ENCODE assay signal across 31 cellular contexts in the genomic region with DNA sequence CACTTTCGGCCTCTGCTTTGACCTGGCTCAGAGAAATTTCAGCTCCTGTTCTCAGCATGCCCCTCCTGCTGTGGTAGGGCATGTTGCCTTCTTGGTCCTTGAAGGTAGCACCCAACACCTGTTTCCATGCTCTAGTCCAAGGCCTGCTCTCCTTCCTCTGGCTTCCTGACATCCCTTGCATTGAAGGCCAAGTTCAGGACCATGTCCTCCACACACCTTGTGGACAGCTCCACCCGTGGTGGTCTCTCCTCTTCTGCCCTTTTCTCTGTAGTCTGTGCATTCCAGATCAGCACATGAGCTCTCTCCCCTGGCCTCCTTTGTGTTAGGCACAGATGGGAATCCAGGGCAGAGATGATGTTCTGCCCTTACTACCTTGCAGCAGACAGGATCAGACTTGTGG.
DNase-seq lines count a peak whose midpoint lies in the region; ATAC-seq and TF ChIP-seq lines count a peak whose summit lies in the region.
"Had no signal": no experiment of that assay in that cellular context is flagged by ENCODE, and none has a peak within 500 bp of the region (broad histone marks: within the 10 kb centered on the region; RNA-seq: fewer than 3 reads in every experiment).

No MANE protein-coding gene starts in this region.

- H3K79me2 ChIP-seq in MM.1S (ENCODE audit: low read length), result no peaks in the 10 kb centered on the region

- 64% methylated on average over 2 of the region's 2 CpGs for WGBS in prostate gland

- intact Hi-C loops in prostate gland (cut with DNase I), result loop anchor here (5.0 to 10.0 kb wide), 2 partner anchors 36 to 221 kb away; no protein-coding TSS in a partner anchor

- H3K27ac Mint-ChIP-seq in glutamatergic neuron (ENCODE audit: unreplicated experiment), result no peak overlapping the region
- no peak overlapping the region for H3K27ac Mint-ChIP-seq in stimulated activated effector memory CD8-positive, alpha-beta T cell treated with anti-CD3 and anti-CD28 coated beads, Interleukin-12 subunit alpha, Interleukin-12 subunit beta, amount 100 ng/mL, for 72 hours
- H3K27ac Mint-ChIP-seq: activated B cell treated with CpG ODN at 0.5 μM for 24 hours; activated CD4-positive, alpha-beta memory T cell treated with anti-CD3 and anti-CD28 coated beads for 36 hours; activated naive CD8-positive, alpha-beta T cell treated with anti-CD3 and anti-CD28 coated beads for 36 hours; B cell; immature natural killer cell had no signal

- H3K36me3 Mint-ChIP-seq in glutamatergic neuron (ENCODE audit: unreplicated experiment), result peaks cover 7% of the 10 kb centered on the region
- H3K36me3 Mint-ChIP-seq in stimulated activated effector memory CD8-positive, alpha-beta T cell treated with anti-CD3 and anti-CD28 coated beads, Interleukin-12 subunit alpha, Interleukin-12 subunit beta, amount 100 ng/mL, for 72 hours, result no peaks in the 10 kb centered on the region
- H3K36me3 Mint-ChIP-seq: activated CD4-positive, alpha-beta memory T cell treated with anti-CD3 and anti-CD28 coated beads for 36 hours; activated naive CD8-positive, alpha-beta T cell treated with anti-CD3 and anti-CD28 coated beads for 36 hours had no signal

- peaks cover 13% of the 10 kb centered on the region for H3K4me1 Mint-ChIP-seq in glutamatergic neuron (ENCODE audit: low read depth, unreplicated experiment)
- no peaks in the 10 kb centered on the region for H3K4me1 Mint-ChIP-seq in stimulated activated effector memory CD8-positive, alpha-beta T cell treated with anti-CD3 and anti-CD28 coated beads, Interleukin-12 subunit alpha, Interleukin-12 subunit beta, amount 100 ng/mL, for 72 hours
- H3K4me1 Mint-ChIP-seq: activated B cell treated with CpG ODN at 0.5 μM for 24 hours; activated naive CD8-positive, alpha-beta T cell treated with anti-CD3 and anti-CD28 coated beads for 36 hours; B cell; immature natural killer cell had no signal

- no peak overlapping the region for H3K4me2 ChIP-seq in MM.1S (ENCODE audit: low read depth, low read length)

- H3K27ac ChIP-seq in SJCRH30 (no peak overlapping the region), MM.1S (ENCODE audit: low read length) (no peak overlapping the region), prostate gland (no peak overlapping the region)
- H3K27ac ChIP-seq: 22Rv1, left lung had no signal

- H3F3A ChIP-seq in MM.1S (ENCODE audit: insufficient read depth, low read length), result no peaks in the 10 kb centered on the region

- H3K27me3 ChIP-seq in SJCRH30 (no peaks in the 10 kb centered on the region), MM.1S (replicated peaks; ENCODE audit: insufficient read depth, low read length) (no peaks in the 10 kb centered on the region), prostate gland (replicated peaks; ENCODE audit: insufficient read depth) (no peaks in the 10 kb centered on the region)
- H3K27me3 ChIP-seq: left lung, stomach had no signal

- H3K9me3 ChIP-seq in SJCRH30 (replicated peaks) (no peaks in the 10 kb centered on the region; the same call in none of the 2 replicates), MM.1S (replicated peaks; ENCODE audit: insufficient read depth, low read length) (no peaks in the 10 kb centered on the region), prostate gland (no peaks in the 10 kb centered on the region)
- H3K9me3 ChIP-seq: HAP-1 had no signal

- TF ChIP-seq CTCF in glutamatergic neuron (IDR thresholded peaks at IDR 0.05; ENCODE audit: partially characterized antibody, unreplicated experiment), result no peak
- TF ChIP-seq CTCF in MM.1S (IDR thresholded peaks at IDR 0.05; ENCODE audit: low read length), result no peak
- TF ChIP-seq CTCF in prostate gland (IDR thresholded peaks at IDR 0.05), result no peak

- H3K4me3 Mint-ChIP-seq in glutamatergic neuron (ENCODE audit: unreplicated experiment), result peak overlapping the region; percentile 25
- no peak overlapping the region for H3K4me3 Mint-ChIP-seq in stimulated activated effector memory CD8-positive, alpha-beta T cell treated with anti-CD3 and anti-CD28 coated beads, Interleukin-12 subunit alpha, Interleukin-12 subunit beta, amount 100 ng/mL, for 72 hours
- H3K4me3 Mint-ChIP-seq: activated B cell treated with CpG ODN at 0.5 μM for 24 hours; activated CD4-positive, alpha-beta memory T cell treated with anti-CD3 and anti-CD28 coated beads for 36 hours; activated naive CD8-positive, alpha-beta T cell treated with anti-CD3 and anti-CD28 coated beads for 36 hours; B cell; immature natural killer cell had no signal

- H3K4me1 ChIP-seq in SJCRH30 (peaks cover 49% of the 10 kb centered on the region), MM.1S (ENCODE audit: low read length) (no peaks in the 10 kb centered on the region), prostate gland (replicated peaks) (no peaks in the 10 kb centered on the region)
- H3K4me1 ChIP-seq: HAP-1, left lung had no signal

- peak; percentile 34 for ATAC-seq in stimulated activated effector memory CD8-positive, alpha-beta T cell treated with anti-CD3 and anti-CD28 coated beads, Interleukin-12 subunit alpha, Interleukin-12 subunit beta, amount 100 ng/mL, for 72 hours
- ATAC-seq: left lung, PC-3, sciatic nerve had no signal

- H3K9me3 Mint-ChIP-seq in glutamatergic neuron (ENCODE audit: unreplicated experiment), result peaks cover 3% of the 10 kb centered on the region
- peaks cover 1% of the 10 kb centered on the region for H3K9me3 Mint-ChIP-seq in stimulated activated effector memory CD8-positive, alpha-beta T cell treated with anti-CD3 and anti-CD28 coated beads, Interleukin-12 subunit alpha, Interleukin-12 subunit beta, amount 100 ng/mL, for 72 hours

- no peaks in the 10 kb centered on the region for H3K9me2 ChIP-seq in MM.1S (replicated peaks; ENCODE audit: insufficient read depth, low read length)

- no peak for TF ChIP-seq POLR2A in prostate gland (IDR thresholded peaks at IDR 0.05)

- H3K9ac ChIP-seq in MM.1S (ENCODE audit: low read length), result no peak overlapping the region

- peaks cover 4% of the 10 kb centered on the region for H3K27me3 Mint-ChIP-seq in glutamatergic neuron (ENCODE audit: unreplicated experiment)
- H3K27me3 Mint-ChIP-seq: activated naive CD8-positive, alpha-beta T cell treated with anti-CD3 and anti-CD28 coated beads for 36 hours had no signal

- DNase-seq in DMS 273 (lab: John Stamatoyannopoulos, UW; ENCODE audit: unreplicated experiment), result peak; percentile 4
- DNase-seq in DMS 273 treated with DMSO at 0.1 percent for 48 hours (lab: John Stamatoyannopoulos, UW), result no peak
- DNase-seq in SJCRH30, result peak; percentile 24 to 29
- no peak for DNase-seq in glutamatergic neuron
- DNase-seq in stimulated activated effector memory CD8-positive, alpha-beta T cell treated with anti-CD3 and anti-CD28 coated beads, Interleukin-12 subunit alpha, Interleukin-12 subunit beta, amount 100 ng/mL, for 72 hours (ENCODE audit: low spot score in 2 of 2), result no peak
- no peak for DNase-seq in MM.1S
- DNase-seq in ACHN, result no peak
- no peak for DNase-seq in prostate gland (ENCODE audit: low spot score)
- DNase-seq: activated B cell treated with CpG ODN at 0.5 μM for 24 hours; activated CD4-positive, alpha-beta memory T cell treated with anti-CD3 and anti-CD28 coated beads for 36 hours; activated CD8-positive, alpha-beta memory T cell treated with anti-CD3 and anti-CD28 coated beads, Interleukin-2, amount 50 U/mL, for 48 hours; activated effector memory CD4-positive, alpha-beta T cell treated with Interleukin-2 at 50 U/mL for 16 hours; activated naive CD8-positive, alpha-beta T cell treated with anti-CD3 and anti-CD28 coated beads for 36 hours; cerebellar nuclear complex; DMS79; effector CD4-positive, alpha-beta T cell; foreskin fibroblast; hippocampal formation; immature natural killer cell; left lung; NCI-H1436 treated with DMSO at 0.1 percent for 48 hours; NCI-H510A; posterior cingulate gyrus; Right ventricle myocardium superior; stimulated activated CD4-positive, alpha-beta T cell treated with anti-CD3 and anti-CD28 coated beads, Interleukin-15, amount 100 ng/mL, for 24 hours; stomach had no signal

- in situ Hi-C loops in ACHN (cut with HindIII; ENCODE audit: low pct_ligation_motif_present, low pct_unique_long_range_greater_than_20kb, low sequenced_read_pairs), result no loop called here

- H3K4me3 ChIP-seq in SJCRH30 (no peak overlapping the region), MM.1S (ENCODE audit: low read length) (no peak overlapping the region), prostate gland (no peak overlapping the region)
- H3K4me3 ChIP-seq: HAP-1, left lung, stomach had no signal

- H3K36me3 ChIP-seq in SJCRH30 (no peaks in the 10 kb centered on the region), MM.1S (replicated peaks; ENCODE audit: insufficient read depth, low read length) (no peaks in the 10 kb centered on the region), prostate gland (no peaks in the 10 kb centered on the region)
- H3K36me3 ChIP-seq: HAP-1, left lung, stomach had no signal

- H2AFZ ChIP-seq in MM.1S (ENCODE audit: low read length), result no peak overlapping the region

- no peaks in the 10 kb centered on the region for H4K20me1 ChIP-seq in MM.1S (ENCODE audit: insufficient read depth, low read length)

Comparison
In these comparisons a context has a peak if more than half of its experiments do, and no peak if none do; other contexts are left out.
1. DNase-seq: peak in DMS 273 (single experiment) and SJCRH30 (2 of 2); none in DMS 273 treated with DMSO at 0.1 percent for 48 hours (single experiment), glutamatergic neuron (single experiment), stimulated activated effector memory CD8-positive, alpha-beta T cell treated with anti-CD3 and anti-CD28 coated beads, Interleukin-12 subunit alpha, Interleukin-12 subunit beta, amount 100 ng/mL, for 72 hours (0 of 2), MM.1S (single experiment), ACHN (single experiment) and prostate gland (single experiment).